Comparison of ENCODE assay signal across 1 cellular context in the genomic region with DNA sequence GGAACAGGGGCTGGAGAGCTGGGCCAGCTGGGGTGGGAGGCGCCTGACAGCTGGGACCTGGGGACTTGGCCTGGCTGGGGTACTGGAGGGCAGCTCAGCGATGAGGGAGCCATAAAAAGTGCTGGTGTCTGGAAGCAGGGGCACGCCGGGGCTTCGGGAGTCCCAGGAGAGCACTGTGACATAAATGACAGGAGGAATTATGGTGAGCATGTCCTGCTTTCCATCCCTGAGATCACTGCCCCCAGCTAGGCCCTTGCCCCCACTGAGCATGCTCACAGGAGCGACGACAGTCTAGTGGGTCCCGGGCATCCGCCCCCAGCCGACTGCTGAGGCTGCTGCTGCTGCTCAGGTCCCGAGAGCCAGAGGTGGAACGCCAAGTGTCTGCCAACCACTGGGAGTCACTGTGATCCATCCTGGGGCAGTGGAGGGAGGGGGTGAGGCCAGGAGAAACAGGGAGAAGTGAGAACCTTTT.
TF ChIP-seq lines count a peak whose summit lies in the region.

No MANE protein-coding gene starts in this region.

TF ChIP-seq in HCT116, 20 proteins besides CTCF, POLR2A, EP300 and RAD21 (continued from another document):
- no peak for TF ChIP-seq SRF (IDR thresholded peaks at IDR 0.05; ENCODE audit: low read depth)
- TF ChIP-seq, protein P1, sequence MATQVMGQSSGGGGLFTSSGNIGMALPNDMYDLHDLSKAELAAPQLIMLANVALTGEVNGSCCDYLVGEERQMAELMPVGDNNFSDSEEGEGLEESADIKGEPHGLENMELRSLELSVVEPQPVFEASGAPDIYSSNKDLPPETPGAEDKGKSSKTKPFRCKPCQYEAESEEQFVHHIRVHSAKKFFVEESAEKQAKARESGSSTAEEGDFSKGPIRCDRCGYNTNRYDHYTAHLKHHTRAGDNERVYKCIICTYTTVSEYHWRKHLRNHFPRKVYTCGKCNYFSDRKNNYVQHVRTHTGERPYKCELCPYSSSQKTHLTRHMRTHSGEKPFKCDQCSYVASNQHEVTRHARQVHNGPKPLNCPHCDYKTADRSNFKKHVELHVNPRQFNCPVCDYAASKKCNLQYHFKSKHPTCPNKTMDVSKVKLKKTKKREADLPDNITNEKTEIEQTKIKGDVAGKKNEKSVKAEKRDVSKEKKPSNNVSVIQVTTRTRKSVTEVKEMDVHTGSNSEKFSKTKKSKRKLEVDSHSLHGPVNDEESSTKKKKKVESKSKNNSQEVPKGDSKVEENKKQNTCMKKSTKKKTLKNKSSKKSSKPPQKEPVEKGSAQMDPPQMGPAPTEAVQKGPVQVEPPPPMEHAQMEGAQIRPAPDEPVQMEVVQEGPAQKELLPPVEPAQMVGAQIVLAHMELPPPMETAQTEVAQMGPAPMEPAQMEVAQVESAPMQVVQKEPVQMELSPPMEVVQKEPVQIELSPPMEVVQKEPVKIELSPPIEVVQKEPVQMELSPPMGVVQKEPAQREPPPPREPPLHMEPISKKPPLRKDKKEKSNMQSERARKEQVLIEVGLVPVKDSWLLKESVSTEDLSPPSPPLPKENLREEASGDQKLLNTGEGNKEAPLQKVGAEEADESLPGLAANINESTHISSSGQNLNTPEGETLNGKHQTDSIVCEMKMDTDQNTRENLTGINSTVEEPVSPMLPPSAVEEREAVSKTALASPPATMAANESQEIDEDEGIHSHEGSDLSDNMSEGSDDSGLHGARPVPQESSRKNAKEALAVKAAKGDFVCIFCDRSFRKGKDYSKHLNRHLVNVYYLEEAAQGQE (IDR thresholded peaks at IDR 0.05; ENCODE audit: low read depth): no peak
- TF ChIP-seq EGR1 (IDR thresholded peaks at IDR 0.05; ENCODE audit: low read depth): no peak
- no peak for TF ChIP-seq YY1 (IDR thresholded peaks at IDR 0.05; ENCODE audit: extremely low read depth, insufficient replicate concordance, low read depth, low read length)
- TF ChIP-seq, protein P2, sequence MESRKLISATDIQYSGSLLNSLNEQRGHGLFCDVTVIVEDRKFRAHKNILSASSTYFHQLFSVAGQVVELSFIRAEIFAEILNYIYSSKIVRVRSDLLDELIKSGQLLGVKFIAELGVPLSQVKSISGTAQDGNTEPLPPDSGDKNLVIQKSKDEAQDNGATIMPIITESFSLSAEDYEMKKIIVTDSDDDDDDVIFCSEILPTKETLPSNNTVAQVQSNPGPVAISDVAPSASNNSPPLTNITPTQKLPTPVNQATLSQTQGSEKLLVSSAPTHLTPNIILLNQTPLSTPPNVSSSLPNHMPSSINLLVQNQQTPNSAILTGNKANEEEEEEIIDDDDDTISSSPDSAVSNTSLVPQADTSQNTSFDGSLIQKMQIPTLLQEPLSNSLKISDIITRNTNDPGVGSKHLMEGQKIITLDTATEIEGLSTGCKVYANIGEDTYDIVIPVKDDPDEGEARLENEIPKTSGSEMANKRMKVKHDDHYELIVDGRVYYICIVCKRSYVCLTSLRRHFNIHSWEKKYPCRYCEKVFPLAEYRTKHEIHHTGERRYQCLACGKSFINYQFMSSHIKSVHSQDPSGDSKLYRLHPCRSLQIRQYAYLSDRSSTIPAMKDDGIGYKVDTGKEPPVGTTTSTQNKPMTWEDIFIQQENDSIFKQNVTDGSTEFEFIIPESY (IDR thresholded peaks at IDR 0.05; ENCODE audit: extremely low read depth, insufficient replicate concordance, low read length): no peak
- no peak for TF ChIP-seq SP1 (IDR thresholded peaks at IDR 0.05; ENCODE audit: low read depth)
- TF ChIP-seq FOSL1 (IDR thresholded peaks at IDR 0.05; ENCODE audit: low read depth): no peak
- TF ChIP-seq, protein P3, sequence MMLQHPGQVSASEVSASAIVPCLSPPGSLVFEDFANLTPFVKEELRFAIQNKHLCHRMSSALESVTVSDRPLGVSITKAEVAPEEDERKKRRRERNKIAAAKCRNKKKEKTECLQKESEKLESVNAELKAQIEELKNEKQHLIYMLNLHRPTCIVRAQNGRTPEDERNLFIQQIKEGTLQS (IDR thresholded peaks at IDR 0.05): no peak
- TF ChIP-seq TCF7L2 (IDR thresholded peaks at IDR 0.05; ENCODE audit: borderline replicate concordance, extremely low read depth, insufficient read depth, insufficient read length): no peak
- TF ChIP-seq ZNF274 (IDR thresholded peaks at IDR 0.05; ENCODE audit: low read depth, low read length): no peak
- no peak for TF ChIP-seq SIN3A (IDR thresholded peaks at IDR 0.05; ENCODE audit: low read depth)
- TF ChIP-seq EZH2 (IDR thresholded peaks at IDR 0.05): no peak
- no peak for TF ChIP-seq POLR2AphosphoS5 (IDR thresholded peaks at IDR 0.05; ENCODE audit: low read depth, low read length)
- TF ChIP-seq CBX3 (IDR thresholded peaks at IDR 0.05; ENCODE audit: low read depth): no peak
- no peak for TF ChIP-seq ELF1 (IDR thresholded peaks at IDR 0.05; ENCODE audit: borderline replicate concordance, low read depth)
